ENCODE assay signal across 37 cellular contexts in the genomic region with DNA sequence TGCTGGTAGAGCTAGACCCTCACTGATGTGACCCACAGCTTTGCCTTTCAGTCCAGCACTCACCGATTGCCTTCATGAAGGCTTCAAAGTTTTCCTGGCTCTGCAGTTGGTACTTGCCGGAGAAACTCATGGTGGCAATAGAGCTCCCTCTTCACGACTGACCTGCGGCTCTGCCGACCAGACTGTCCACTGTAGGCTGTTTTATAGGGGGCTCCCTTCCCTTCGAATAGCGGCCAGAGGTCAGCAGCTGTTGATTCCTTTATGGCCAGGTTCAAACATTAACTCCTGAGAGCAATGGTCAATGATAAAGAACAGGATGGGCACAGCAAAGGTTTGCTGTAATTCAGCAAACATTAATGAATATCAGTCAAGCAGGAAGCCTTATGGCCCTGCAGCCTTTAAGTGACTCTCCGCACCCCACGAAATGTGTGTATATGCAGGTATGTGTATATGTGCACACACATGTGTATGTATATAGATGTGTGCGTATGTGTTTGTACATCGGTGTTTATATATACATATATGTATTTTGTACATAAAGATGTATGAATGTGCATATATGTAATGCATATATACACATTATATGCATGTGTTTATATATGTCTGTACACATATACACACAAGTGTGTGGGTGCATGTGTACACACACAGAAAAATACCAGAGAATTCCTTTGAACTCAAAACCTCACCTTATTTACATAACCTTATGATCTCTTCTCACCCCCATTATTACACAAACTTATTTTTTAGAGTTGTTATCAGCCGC. TPM values are rescaled to one million over a fixed set of nuclear protein-coding genes. Genes with fewer than 3 reads are reported as not detected.
"Had no signal": no experiment of that assay in that cellular context is flagged by ENCODE, and none has a peak within 500 bp of the region (broad histone marks: within the 10 kb centered on the region; RNA-seq: fewer than 3 reads in every experiment).

Gene FABP1, minus strand, starts transcription at position 175 of the 766 bp plus-strand sequence. Its CDS starts 45 bp downstream, at position 130.

- H3K9me3 Mint-ChIP-seq: activated naive CD8-positive, alpha-beta T cell treated with anti-CD3 and anti-CD28 coated beads for 36 hours; brain; endodermal cell; naive thymus-derived CD8-positive, alpha-beta T cell; neural crest cell; stimulated activated memory B cell treated with anti-CD40 and anti-IgM and Interleukin-4, amounts not matched to agents 10 μg/mL and 1 μg/mL and 100 μg/mL, for 72 hours; stimulated activated naive CD8-positive, alpha-beta T cell treated with anti-CD3 and anti-CD28 coated beads, Interleukin-15, amount 100 ng/mL, for 72 hours; T-helper 1 cell treated with Interleukin-12 subunit alpha and Interleukin-12 subunit beta and Interleukin-4 antibody, amounts not matched to agents 30 μg/mL and 1 μg/mL, for 36 hours had no signal

- H3K9me3 ChIP-seq: adrenal gland, ascending aorta, heart left ventricle had no signal

- H3K27ac ChIP-seq: adrenal gland, ascending aorta, cardiac muscle cell, coronary artery, foreskin keratinocyte, heart left ventricle, skin epidermis, VCaP had no signal

- ATAC-seq: activated CD4-positive, CD25-positive, alpha-beta regulatory T cell treated with anti-CD3 and anti-CD28 coated beads, Interleukin-2, amount 50 U/mL, for 24 hours; esophagus mucosa; foreskin keratinocyte; heart left ventricle; left ventricle myocardium superior; naive thymus-derived CD8-positive, alpha-beta T cell; sciatic nerve; stimulated activated memory B cell treated with anti-CD40 and anti-IgM and Interleukin-4, amounts not matched to agents 10 μg/mL and 1 μg/mL and 100 μg/mL, for 72 hours; stimulated activated naive CD8-positive, alpha-beta T cell treated with anti-CD3 and anti-CD28 coated beads, Interleukin-15, amount 100 ng/mL, for 72 hours had no signal

- H3K4me3 Mint-ChIP-seq: activated naive CD8-positive, alpha-beta T cell treated with anti-CD3 and anti-CD28 coated beads for 36 hours; endodermal cell; naive thymus-derived CD8-positive, alpha-beta T cell; neural crest cell; stimulated activated memory B cell treated with anti-CD40 and anti-IgM and Interleukin-4, amounts not matched to agents 10 μg/mL and 1 μg/mL and 100 μg/mL, for 72 hours; stimulated activated naive CD8-positive, alpha-beta T cell treated with anti-CD3 and anti-CD28 coated beads, Interleukin-15, amount 100 ng/mL, for 72 hours; T-helper 1 cell treated with Interleukin-12 subunit alpha and Interleukin-12 subunit beta and Interleukin-4 antibody, amounts not matched to agents 30 μg/mL and 1 μg/mL, for 36 hours had no signal

- FAIRE-seq: TTC549 had no signal

- DNase-seq: activated CD4-positive, alpha-beta T cell treated with anti-CD3 and anti-CD28 coated beads for 48 hours; activated CD4-positive, alpha-beta T cell treated with anti-CD3 and anti-CD28 coated beads, Interleukin-2, amount 50 U/mL, for 48 hours; activated CD8-positive, alpha-beta memory T cell treated with anti-CD3 and anti-CD28 coated beads for 24 hours; activated effector memory CD4-positive, alpha-beta T cell treated with Interleukin-2 at 50 U/mL for 16 hours; activated naive CD4-positive, alpha-beta T cell treated with Interleukin-2 at 50 U/mL for 16 hours; activated naive CD8-positive, alpha-beta T cell treated with anti-CD3 and anti-CD28 coated beads for 36 hours; adrenal gland; cerebellar nuclear complex; endodermal cell; foreskin keratinocyte; heart left ventricle; left ventricle myocardium superior; mammary epithelial cell; naive thymus-derived CD8-positive, alpha-beta T cell; nucleus accumbens; stimulated activated CD4-positive, alpha-beta T cell treated with anti-CD3 and anti-CD28 coated beads, Interleukin-1b, Interleukin-23, amount 100 ng/mL, for 48 hours; stimulated activated CD4-positive, alpha-beta T cell treated with anti-CD3 and anti-CD28 coated beads, Interleukin-4, amount 100 ng/mL, for 4 hours; stimulated activated CD8-positive, alpha-beta memory T cell treated with anti-CD3 and anti-CD28 coated beads, Interleukin-4, amount 100 ng/mL, for 48 hours; stimulated activated naive CD8-positive, alpha-beta T cell treated with anti-CD3 and anti-CD28 coated beads, Interleukin-15, amount 100 ng/mL, for 72 hours; substantia nigra; SW 1271; T-helper 9 cell had no signal

- H3K36me3 ChIP-seq: adrenal gland, ascending aorta, cardiac muscle cell, heart left ventricle had no signal

- H3K4me3 ChIP-seq: adrenal gland, ascending aorta, cardiac muscle cell, coronary artery, heart left ventricle, skin epidermis had no signal

- H3K4me1 Mint-ChIP-seq: activated naive CD8-positive, alpha-beta T cell treated with anti-CD3 and anti-CD28 coated beads for 36 hours; brain; endodermal cell; neural crest cell; stimulated activated memory B cell treated with anti-CD40 and anti-IgM and Interleukin-4, amounts not matched to agents 10 μg/mL and 1 μg/mL and 100 μg/mL, for 72 hours; stimulated activated naive CD8-positive, alpha-beta T cell treated with anti-CD3 and anti-CD28 coated beads, Interleukin-15, amount 100 ng/mL, for 72 hours had no signal

- H3K27ac Mint-ChIP-seq: activated naive CD8-positive, alpha-beta T cell treated with anti-CD3 and anti-CD28 coated beads for 36 hours; endodermal cell; stimulated activated memory B cell treated with anti-CD40 and anti-IgM and Interleukin-4, amounts not matched to agents 10 μg/mL and 1 μg/mL and 100 μg/mL, for 72 hours; T-helper 1 cell treated with Interleukin-12 subunit alpha and Interleukin-12 subunit beta and Interleukin-4 antibody, amounts not matched to agents 30 μg/mL and 1 μg/mL, for 36 hours had no signal

- H3K4me1 ChIP-seq: adrenal gland, ascending aorta, foreskin keratinocyte, heart left ventricle had no signal

- H3K27me3 Mint-ChIP-seq: activated naive CD8-positive, alpha-beta T cell treated with anti-CD3 and anti-CD28 coated beads for 36 hours had no signal

- H3K27me3 ChIP-seq: ascending aorta, cardiac muscle cell, heart left ventricle had no signal

- H3K36me3 Mint-ChIP-seq: activated naive CD8-positive, alpha-beta T cell treated with anti-CD3 and anti-CD28 coated beads for 36 hours; brain; naive thymus-derived CD8-positive, alpha-beta T cell; stimulated activated memory B cell treated with anti-CD40 and anti-IgM and Interleukin-4, amounts not matched to agents 10 μg/mL and 1 μg/mL and 100 μg/mL, for 72 hours had no signal

RNA-seq across cellular contexts. Expression of gene FABP1, which starts in this region (rescaled TPM):
- total RNA-seq: activated naive CD8-positive, alpha-beta T cell treated with anti-CD3 and anti-CD28 coated beads for 36 hours; ascending aorta; cardiac muscle cell; endodermal cell; esophagus mucosa; foreskin keratinocyte; heart left ventricle; left ventricle myocardium superior; mammary epithelial cell; naive thymus-derived CD8-positive, alpha-beta T cell; neural crest cell; renal cortical epithelial cell; sciatic nerve; ureter had no signal
- polyA plus RNA-seq: foreskin keratinocyte; mammary epithelial cell; naive thymus-derived CD8-positive, alpha-beta T cell had no signal
